Comparison of ENCODE assay signal across 8 cellular contexts in the genomic region with DNA sequence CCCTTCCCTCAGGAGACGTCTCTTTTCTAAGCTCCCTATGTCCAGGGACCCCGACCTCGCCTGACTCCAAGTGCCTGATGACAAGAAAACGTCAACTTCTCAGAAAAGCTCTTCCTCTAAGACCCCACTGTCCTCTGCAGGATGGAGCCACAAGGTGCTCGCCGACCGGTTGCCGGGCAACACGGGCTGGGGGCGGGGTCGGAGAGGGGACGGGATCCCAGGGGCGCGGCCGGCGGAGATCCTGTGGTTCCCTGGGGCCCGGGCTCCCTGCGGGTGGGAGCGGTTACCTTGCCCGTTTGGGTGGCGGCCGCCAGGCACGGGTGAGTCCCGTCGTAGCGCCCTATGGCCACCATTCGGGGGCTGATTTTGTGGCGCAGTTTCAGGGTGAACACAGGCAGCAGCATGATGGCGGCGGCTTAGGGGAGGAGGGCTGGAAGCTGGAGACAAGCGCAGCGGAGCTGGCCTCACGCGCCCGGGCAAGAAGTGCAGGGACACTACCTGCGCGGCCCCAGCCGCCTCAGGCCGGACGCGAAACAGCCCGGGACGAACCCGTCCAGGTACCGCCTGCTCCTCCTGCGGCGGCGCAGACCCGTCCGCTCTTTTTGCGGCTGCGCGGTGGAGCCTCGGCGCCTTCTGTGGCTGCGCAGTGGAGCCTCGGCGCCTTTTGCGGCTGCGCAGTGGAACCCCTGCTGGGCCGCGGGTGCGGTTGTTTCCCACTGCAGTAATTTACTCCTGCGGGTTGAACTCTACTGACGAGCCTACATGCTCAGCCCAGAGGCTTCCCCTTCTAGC. TPM values are rescaled to one million over a fixed set of nuclear protein-coding genes. Genes with fewer than 3 reads are reported as not detected.
A peak's percentile ranks its signal among the peaks of the same experiment; 100 is the strongest.
DNase-seq lines count a peak whose midpoint lies in the region; ATAC-seq and TF ChIP-seq lines count a peak whose summit lies in the region.

A gene with protein sequence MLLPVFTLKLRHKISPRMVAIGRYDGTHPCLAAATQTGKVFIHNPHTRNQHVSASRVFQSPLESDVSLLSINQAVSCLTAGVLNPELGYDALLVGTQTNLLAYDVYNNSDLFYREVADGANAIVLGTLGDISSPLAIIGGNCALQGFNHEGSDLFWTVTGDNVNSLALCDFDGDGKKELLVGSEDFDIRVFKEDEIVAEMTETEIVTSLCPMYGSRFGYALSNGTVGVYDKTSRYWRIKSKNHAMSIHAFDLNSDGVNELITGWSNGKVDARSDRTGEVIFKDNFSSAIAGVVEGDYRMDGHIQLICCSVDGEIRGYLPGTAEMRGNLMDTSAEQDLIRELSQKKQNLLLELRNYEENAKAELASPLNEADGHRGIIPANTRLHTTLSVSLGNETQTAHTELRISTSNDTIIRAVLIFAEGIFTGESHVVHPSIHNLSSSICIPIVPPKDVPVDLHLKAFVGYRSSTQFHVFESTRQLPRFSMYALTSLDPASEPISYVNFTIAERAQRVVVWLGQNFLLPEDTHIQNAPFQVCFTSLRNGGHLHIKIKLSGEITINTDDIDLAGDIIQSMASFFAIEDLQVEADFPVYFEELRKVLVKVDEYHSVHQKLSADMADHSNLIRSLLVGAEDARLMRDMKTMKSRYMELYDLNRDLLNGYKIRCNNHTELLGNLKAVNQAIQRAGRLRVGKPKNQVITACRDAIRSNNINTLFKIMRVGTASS (minus strand): TSS at position 566 of the 792 bp plus-strand sequence. CDS start 162 bp downstream, at position 404.

- no peaks in the 10 kb centered on the region for H3K27me3 ChIP-seq in left lung

- H3K36me3 Mint-ChIP-seq in dendritic cell treated with granulocyte-macrophage colony-stimulating factor and Interleukin-4, amounts not matched to agents 40 ng/mL and 50 ng/mL, for 4 days (ENCODE audit: low read depth): peaks cover 6% of the 10 kb centered on the region

- peak; percentile 90 for DNase-seq in NCI-H748 (lab: John Stamatoyannopoulos, UW; ENCODE audit: unreplicated experiment)
- peak; percentile 88 to 89 for DNase-seq in activated CD4-positive, alpha-beta T cell treated with anti-CD3 and anti-CD28 coated beads, Interleukin-2, amount 50 U/mL, for 4 hours
- peak; percentile 92 to 96 for DNase-seq in left lung
- peak; percentile 88 for DNase-seq in stimulated activated CD4-positive, alpha-beta T cell treated with anti-CD3 and anti-CD28 coated beads, Interleukin-2, amount 100 ng/mL, for 4 hours (ENCODE audit: low read depth)

- no peaks in the 10 kb centered on the region for H3K9me3 Mint-ChIP-seq in dendritic cell treated with granulocyte-macrophage colony-stimulating factor and Interleukin-4, amounts not matched to agents 40 ng/mL and 50 ng/mL, for 4 days

- peaks cover 2% of the 10 kb centered on the region for H3K27me3 Mint-ChIP-seq in dendritic cell treated with granulocyte-macrophage colony-stimulating factor and Interleukin-4, amounts not matched to agents 40 ng/mL and 50 ng/mL, for 4 days

- peak within 1 kb of the TSS; percentile 86 for H3K4me3 Mint-ChIP-seq in dendritic cell treated with granulocyte-macrophage colony-stimulating factor and Interleukin-4, amounts not matched to agents 40 ng/mL and 50 ng/mL, for 4 days

- H3K4me1 Mint-ChIP-seq in dendritic cell treated with granulocyte-macrophage colony-stimulating factor and Interleukin-4, amounts not matched to agents 40 ng/mL and 50 ng/mL, for 4 days (ENCODE audit: low read depth): peaks cover 16% of the 10 kb centered on the region

- intact Hi-C loops in dendritic cell treated with granulocyte-macrophage colony-stimulating factor and Interleukin-4, amounts not matched to agents 40 ng/mL and 50 ng/mL, for 4 days (cut with micrococcal nuclease): no loop called here
- intact Hi-C loops in left lung (cut with DNase I): loop anchor here in 1 of 2 donors (10.0 kb wide), 1 partner anchor 185 kb away; no protein-coding TSS in a partner anchor

- ATAC-seq in GM19351 (IDR thresholded peaks at IDR 0.05; ENCODE audit: unreplicated experiment): peak; percentile 82
- ATAC-seq in HG03520 (IDR thresholded peaks at IDR 0.05; ENCODE audit: unreplicated experiment): peak; percentile 75
- ATAC-seq in left lung: peak; percentile 98

- peak within 1 kb of the TSS; percentile 84 for H3K27ac Mint-ChIP-seq in dendritic cell treated with granulocyte-macrophage colony-stimulating factor and Interleukin-4, amounts not matched to agents 40 ng/mL and 50 ng/mL, for 4 days

- peaks cover 8 to 14% of the 10 kb centered on the region in 2 donors for H3K4me1 ChIP-seq in left lung

- TF ChIP-seq CTCF in C4-2B (conservative IDR thresholded peaks at IDR 0.05) (no peak; the same call in 1 of the 2 replicates), left lung (IDR thresholded peaks at IDR 0.05) (peak in 1 of 2 donors; percentile 12)

- no peaks in the 10 kb centered on the region for H3K36me3 ChIP-seq in left lung

- peak within 1 kb of the TSS; percentile 80 for H3K27ac ChIP-seq in C4-2B
- peak within 1 kb of the TSS; percentile 65 to 80 for H3K27ac ChIP-seq in left lung

- no peaks in the 10 kb centered on the region for H3K9me3 ChIP-seq in left lung

- H3K4me3 ChIP-seq in left lung: peak within 1 kb of the TSS; percentile 81 to 89

RNA-seq across cellular contexts. Expression of the gene that starts here (rescaled TPM):
- total RNA-seq in left lung: 10 to 100 TPM; 23.9 to 38.6 TPM

Comparison
In these comparisons a context has a peak if more than half of its experiments do, and no peak if none do; other contexts are left out.
1. Peak in every context shown above with its lines: DNase-seq, ATAC-seq, H3K4me3 ChIP-seq and H3K27ac ChIP-seq.